In the genomic region with DNA sequence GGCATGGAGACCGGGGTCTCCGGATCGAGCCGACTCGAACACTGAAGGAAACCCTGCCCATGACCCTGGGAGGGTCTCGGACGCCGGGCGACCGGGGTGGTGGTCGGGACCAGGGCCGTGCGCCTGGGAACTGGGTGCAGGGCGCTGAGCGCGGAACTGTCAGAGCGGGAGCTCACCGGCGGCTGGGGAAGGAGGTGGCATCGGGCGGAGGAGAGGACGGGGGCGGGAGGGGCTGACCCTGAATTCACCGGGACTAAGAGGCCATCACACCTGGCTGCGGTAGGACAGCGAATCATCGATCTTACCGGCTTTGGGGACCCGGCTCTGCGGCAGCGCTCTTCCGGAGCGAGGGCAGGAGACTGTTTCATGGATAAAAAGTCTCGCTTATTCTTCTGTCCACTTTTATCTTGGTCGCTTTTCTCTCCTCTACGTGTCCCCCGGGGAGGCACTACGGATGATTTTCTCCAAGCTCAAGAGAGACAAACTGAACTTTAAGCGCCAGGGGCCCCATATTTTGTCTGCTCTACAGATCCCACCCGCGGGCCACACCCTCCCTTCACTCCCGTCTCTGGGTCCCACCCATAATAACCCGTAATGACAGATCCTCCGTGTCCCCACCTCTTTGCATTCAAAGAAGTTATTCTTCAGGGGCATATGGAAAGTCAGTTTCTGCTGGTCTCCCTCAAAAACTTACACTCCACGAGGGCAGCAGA, we compare ENCODE assay signal across 8 cellular contexts. TPM values are rescaled to one million over a fixed set of nuclear protein-coding genes. Genes with fewer than 3 reads are reported as not detected.
A peak's percentile ranks its signal among the peaks of the same experiment; 100 is the strongest.
DNase-seq lines count a peak whose midpoint lies in the region; ATAC-seq and TF ChIP-seq lines count a peak whose summit lies in the region.

Gene CORIN (minus strand): TSS at position 486 of the 713 bp plus-strand sequence. CDS start 118 bp downstream, at position 368.

- no peak for TF ChIP-seq POLR2A in esophagus muscularis mucosa (IDR thresholded peaks at IDR 0.05; ENCODE audit: low read depth)

- H3K4me3 Mint-ChIP-seq in WTC11, result peak within 1 kb of the TSS; percentile 84

- H3K27ac ChIP-seq in esophagus muscularis mucosa (replicated peaks in 1 of 4), result peak within 1 kb of the TSS in 1 of 4 donors; percentile 8
- no peak within 1 kb of the TSS for H3K27ac ChIP-seq in neural cell (ENCODE audit: low read length)

- H2AFZ ChIP-seq in neural cell (ENCODE audit: low read depth, low read length), result no peak within 1 kb of the TSS

- H3K27me3 ChIP-seq in esophagus muscularis mucosa (no peaks in the 10 kb centered on the region), neural cell (ENCODE audit: insufficient read depth, low read depth, low read length) (peaks cover 39% of the 10 kb centered on the region)

- ATAC-seq in HG03097 (IDR thresholded peaks at IDR 0.05; ENCODE audit: low FRiP score, unreplicated experiment) (peak; percentile 2), WTC11 (peak; percentile 23)

- peaks cover 7% of the 10 kb centered on the region; the same call in 1 of the 2 replicates for H3K36me3 Mint-ChIP-seq in WTC11

- H3K9me3 ChIP-seq in esophagus muscularis mucosa (no peaks in the 10 kb centered on the region), neural cell (ENCODE audit: low read length) (no peaks in the 10 kb centered on the region)

- peaks cover 10% of the 10 kb centered on the region; the same call in 1 of the 2 replicates for H3K27me3 Mint-ChIP-seq in WTC11 (ENCODE audit: low read depth)

- CTCF ChIA-PET in WTC11 (lab: Charles Lee), result interaction anchor here (0.7 to 8.0 kb wide), 29 partner anchors 10 to 437 kb away, joined by 3 to 470 read pairs (median 8); partner anchors contain the start of genes COMMD8 and NFXL1

- no peaks in the 10 kb centered on the region for H3F3A ChIP-seq in neural cell (ENCODE audit: insufficient read depth, low read length, poor library complexity, severe bottlenecking)

- DNase-seq in NCI-H748 (lab: John Stamatoyannopoulos, UW; ENCODE audit: unreplicated experiment) (peak; percentile 41), NCI-H748 treated with DMSO at 0.1 percent for 48 hours (lab: John Stamatoyannopoulos, UW) (no peak), WTC11 (ENCODE audit: low spot score) (peak; percentile 53), esophagus muscularis mucosa (ENCODE audit: extremely low spot score) (no peak), MV-4-11 (lab: John Stamatoyannopoulos, UW) (no peak), NCI-H2227 (lab: John Stamatoyannopoulos, UW; ENCODE audit: unreplicated experiment) (no peak)

- TF ChIP-seq EP300 in esophagus muscularis mucosa (IDR thresholded peaks at IDR 0.05) (no peak), neural cell (conservative IDR thresholded peaks at IDR 0.05; ENCODE audit: poor library complexity, severe bottlenecking) (no peak)

- peaks cover 28% of the 10 kb centered on the region for H3K4me1 Mint-ChIP-seq in WTC11

- no peaks in the 10 kb centered on the region for H3K9me2 ChIP-seq in neural cell (ENCODE audit: insufficient read depth, low read length)

- H3K4me1 ChIP-seq in esophagus muscularis mucosa, result peaks cover 13 to 34% (median 30%) of the 10 kb centered on the region in 4 donors

- no peak for TF ChIP-seq RAD21 in neural cell (conservative IDR thresholded peaks at IDR 0.05)

- peaks cover 11% of the 10 kb centered on the region for H3K9me3 Mint-ChIP-seq in WTC11

- no peak within 1 kb of the TSS for H3K9ac ChIP-seq in neural cell (ENCODE audit: low read length)

- no peaks in the 10 kb centered on the region for H4K20me1 ChIP-seq in neural cell (ENCODE audit: insufficient read depth)

- H3K36me3 ChIP-seq in esophagus muscularis mucosa (no peaks in the 10 kb centered on the region), neural cell (ENCODE audit: insufficient read depth, low read length) (peaks cover 5% of the 10 kb centered on the region)

- H3K79me2 ChIP-seq in neural cell (replicated peaks; ENCODE audit: insufficient read depth, low read length), result no peaks in the 10 kb centered on the region

- WGBS in esophagus muscularis mucosa, result 14% methylated on average over 32 of the region's 45 CpGs

- no peak for TF ChIP-seq CTCF in WTC11 (IDR thresholded peaks at IDR 0.05)
- no peak for TF ChIP-seq CTCF in esophagus muscularis mucosa (IDR thresholded peaks at IDR 0.05)
- TF ChIP-seq CTCF in neural cell (IDR thresholded peaks at IDR 0.05; ENCODE audit: poor library complexity, severe bottlenecking), result no peak

- H3K4me2 ChIP-seq in neural cell (ENCODE audit: low read length), result peak within 1 kb of the TSS; percentile 18

- intact Hi-C loops in esophagus muscularis mucosa (cut with DNase I), result loop anchor here (5.0 kb wide), 1 partner anchor 135 kb away; no protein-coding TSS in a partner anchor

- POLR2A ChIA-PET in WTC11 (lab: Charles Lee), result no interaction called here

- H3K4me3 ChIP-seq in esophagus muscularis mucosa, result peak within 1 kb of the TSS; percentile 53 to 64 (median 58)
- H3K4me3 ChIP-seq in neural cell (ENCODE audit: low read length), result peak within 1 kb of the TSS; percentile 61

- 0 out of 2 replicates have a peak within 1 kb of the TSS, but pooled peaks have one; percentile 27 for H3K27ac Mint-ChIP-seq in WTC11

TF ChIP-seq in WTC11, 78 proteins besides CTCF, POLR2A, EP300 and RAD21:
- TF ChIP-seq NFYB (CRISPR knock-in tag; conservative IDR thresholded peaks at IDR 0.05; ENCODE audit: low read depth), result no peak
- 0 out of 2 replicates have a peak, but pooled peaks have one; percentile 57 for TF ChIP-seq SMAD3 (CRISPR knock-in tag; IDR thresholded peaks at IDR 0.05; ENCODE audit: borderline replicate concordance)

TF ChIP-seq in neural cell, 6 proteins besides CTCF, POLR2A, EP300 and RAD21:
- no peak for TF ChIP-seq SMC3 (conservative IDR thresholded peaks at IDR 0.05; ENCODE audit: poor library complexity)
- TF ChIP-seq MXI1 (conservative IDR thresholded peaks at IDR 0.05; ENCODE audit: poor library complexity, severe bottlenecking), result no peak
- no peak for TF ChIP-seq TAF1 (IDR thresholded peaks at IDR 0.05; ENCODE audit: low read depth)
- no peak for TF ChIP-seq EZH2 (IDR thresholded peaks at IDR 0.05; ENCODE audit: borderline replicate concordance, insufficient read depth, low read length, poor library complexity, severe bottlenecking)
- no peak for TF ChIP-seq REST (IDR thresholded peaks at IDR 0.05; ENCODE audit: borderline replicate concordance)
- TF ChIP-seq POLR2AphosphoS5 (IDR thresholded peaks at IDR 0.05), result no peak

RNA-seq across cellular contexts. Expression of gene CORIN, which starts in this region (rescaled TPM):
- total RNA-seq in WTC11 (2021) (0.14 to 0.33 TPM (median 0.25 TPM) in 3 replicates), esophagus muscularis mucosa (1 to 10 TPM; 1.2 to 4.8 (median 2.8) TPM)
- 0.25 and 1.2 TPM in 2 replicates for polyA plus RNA-seq in neural cell
- polyA minus RNA-seq in neural cell, result 1.7 and 1.9 TPM in 2 replicates

Comparison
In these comparisons a context has a peak if more than half of its experiments do, and no peak if none do; other contexts are left out.
1. Peak in DNase-seq and ATAC-seq in WTC11; RNA of the gene not detected or under 1 TPM.